In genomic region chr6:26044140-26045045, GRCh38 we compare ENCODE assay signal across 8 cellular contexts. TPM values are rescaled to one million over a fixed set of nuclear protein-coding genes. Genes with fewer than 3 reads are reported as not detected.
DNase-seq lines count a peak whose midpoint lies in the region; ATAC-seq, FAIRE-seq and TF ChIP-seq lines count a peak whose summit lies in the region.

No MANE protein-coding gene starts in this region.

- H3K4me1 Mint-ChIP-seq in activated CD8-positive, alpha-beta T cell treated with anti-CD3 and anti-CD28 coated beads, Interleukin-2, amount 10 ng/mL, durations not matched to agents 7 days and 5 days (ENCODE audit: low read depth) = peaks cover 41% of the 10 kb centered on the region

- CTCF ChIA-PET in A549 (lab: Yijun Ruan, JAX) = interaction anchor here (1.4 to 2.7 kb wide), 2 partner anchors 18 to 52 kb away, joined by 9 to 24 read pairs; a partner anchor contains a TSS
- CTCF ChIA-PET in activated CD8-positive, alpha-beta T cell treated with anti-CD3 and anti-CD28 coated beads, Interleukin-2, amount 10 ng/mL, durations not matched to agents 7 days and 5 days (lab: Charles Lee) = interaction anchor here (1.0 to 4.6 kb wide), 11 partner anchors 10 to 79 kb away, joined by 3 to 57 read pairs (median 8); a partner anchor contains a TSS

- peak overlapping the region; percentile 99 for H3K27ac Mint-ChIP-seq in activated CD8-positive, alpha-beta T cell treated with anti-CD3 and anti-CD28 coated beads, Interleukin-2, amount 10 ng/mL, durations not matched to agents 7 days and 5 days

- intact Hi-C loops in esophagus muscularis mucosa (cut with DNase I) = loop anchor here (10.0 kb wide), 1 partner anchor 140 kb away; a partner anchor contains a TSS

- H3K4me2 ChIP-seq in A549 (peak overlapping the region; percentile 75), osteoblast (ENCODE audit: insufficient read depth, low read length) (peak overlapping the region; percentile 96)

- no peaks in the 10 kb centered on the region for H3K9me3 ChIP-seq in A549
- H3K9me3 ChIP-seq in esophagus muscularis mucosa = no peaks in the 10 kb centered on the region
- no peaks in the 10 kb centered on the region for H3K9me3 ChIP-seq in osteoblast (ENCODE audit: low read depth, low read length)

- DNase-seq in A549 (ENCODE audit: low read depth in 1 of 2, low spot score in 1 of 2) = peak in 1 of 2 experiments; percentile 57
- peak; percentile 67 for DNase-seq in activated CD8-positive, alpha-beta T cell treated with anti-CD3 and anti-CD28 coated beads, Interleukin-2, amount 10 ng/mL, durations not matched to agents 7 days and 5 days
- no peak for DNase-seq in esophagus muscularis mucosa (ENCODE audit: extremely low spot score)
- no peak for DNase-seq in osteoblast (ENCODE audit: insufficient read length, low spot score, missing footprints)
- DNase-seq in SW480 (ENCODE audit: low spot score) = no peak
- no peak for DNase-seq in NCI-H1436 (lab: John Stamatoyannopoulos, UW)

- ATAC-seq in A549 = peak; percentile 30 to 58; a peak in 5 of 6 replicates
- ATAC-seq in HG03442 (IDR thresholded peaks at IDR 0.05; ENCODE audit: unreplicated experiment) = peak; percentile 25
- peak; percentile 11 for ATAC-seq in activated CD8-positive, alpha-beta T cell treated with anti-CD3 and anti-CD28 coated beads, Interleukin-2, amount 10 ng/mL, durations not matched to agents 7 days and 5 days

- TF ChIP-seq POLR2A in A549 (IDR thresholded peaks at IDR 0.05; ENCODE audit: low read length) (peak; percentile 7; the same call in 1 of the 2 replicates), GM19099 (IDR thresholded peaks at IDR 0.05; ENCODE audit: extremely low read depth, insufficient read length, low read depth) (peak; percentile 71), esophagus muscularis mucosa (IDR thresholded peaks at IDR 0.05; ENCODE audit: low read depth) (no peak)

- H3K9me3 Mint-ChIP-seq in activated CD8-positive, alpha-beta T cell treated with anti-CD3 and anti-CD28 coated beads, Interleukin-2, amount 10 ng/mL, durations not matched to agents 7 days and 5 days (ENCODE audit: insufficient read depth) = no peaks in the 10 kb centered on the region

- no peaks in the 10 kb centered on the region for H3K27me3 Mint-ChIP-seq in activated CD8-positive, alpha-beta T cell treated with anti-CD3 and anti-CD28 coated beads, Interleukin-2, amount 10 ng/mL, durations not matched to agents 7 days and 5 days (ENCODE audit: low read depth)

- H3K4me1 ChIP-seq in A549 (0 out of 3 replicates have a peak, but pooled peaks cover 11% of the 10 kb centered on the region), esophagus muscularis mucosa (peaks cover 11 to 26% (median 20%) of the 10 kb centered on the region in 4 donors), osteoblast (ENCODE audit: insufficient read depth, low read length) (peaks cover 23% of the 10 kb centered on the region)

- 59% methylated on average over 37 of the region's 39 CpGs for WGBS in A549 (ENCODE audit: missing lambda C conversion rate)
- 2% methylated on average over 30 of the region's 39 CpGs for WGBS in esophagus muscularis mucosa

- H3K36me3 ChIP-seq in esophagus muscularis mucosa = no peaks in the 10 kb centered on the region
- no peaks in the 10 kb centered on the region for H3K36me3 ChIP-seq in osteoblast (ENCODE audit: insufficient read depth, low read length)

- no peak for TF ChIP-seq RAD21 in A549 (conservative IDR thresholded peaks at IDR 0.05 in 1 of 2, IDR thresholded peaks at IDR 0.05 in 1 of 2)

- no peaks in the 10 kb centered on the region for H4K20me1 ChIP-seq in osteoblast (ENCODE audit: insufficient read depth, low read length)

- TF ChIP-seq EP300 in A549 (IDR thresholded peaks at IDR 0.05) (no peak), esophagus muscularis mucosa (IDR thresholded peaks at IDR 0.05) (peak; percentile 48)

- POLR2A ChIA-PET in A549 (lab: Yijun Ruan, JAX) = interaction anchor here (0.7 to 9.2 kb wide), 19 partner anchors 10 to 1849 kb away, joined by 3 to 238 read pairs (median 5); partner anchors contain the start of gene HFE
- POLR2A ChIA-PET in activated CD8-positive, alpha-beta T cell treated with anti-CD3 and anti-CD28 coated beads, Interleukin-2, amount 10 ng/mL, durations not matched to agents 7 days and 5 days (lab: Charles Lee) = interaction anchor here (0.7 to 9.6 kb wide), 62 partner anchors 13 to 1849 kb away, joined by 3 to 1951 read pairs (median 9); partner anchors contain the start of gene HFE

- FAIRE-seq in A549 (lab: Jason Lieb, UNC) = no peak

- peaks cover 16% of the 10 kb centered on the region for H3K36me3 Mint-ChIP-seq in activated CD8-positive, alpha-beta T cell treated with anti-CD3 and anti-CD28 coated beads, Interleukin-2, amount 10 ng/mL, durations not matched to agents 7 days and 5 days (ENCODE audit: low read depth)

- H3K4me3 ChIP-seq in A549 (peak overlapping the region; percentile 34), esophagus muscularis mucosa (peak overlapping the region; percentile 53 to 64 (median 58)), osteoblast (ENCODE audit: insufficient read depth, low read length) (peak overlapping the region; percentile 71)

- TF ChIP-seq CTCF in A549 (IDR thresholded peaks at IDR 0.05) (no peak), esophagus muscularis mucosa (IDR thresholded peaks at IDR 0.05) (no peak), osteoblast (IDR thresholded peaks at IDR 0.05; ENCODE audit: extremely low read depth, low read depth, low read length) (no peak)

- peak overlapping the region; percentile 88 for H3K4me3 Mint-ChIP-seq in activated CD8-positive, alpha-beta T cell treated with anti-CD3 and anti-CD28 coated beads, Interleukin-2, amount 10 ng/mL, durations not matched to agents 7 days and 5 days

- H2AFZ ChIP-seq in osteoblast (ENCODE audit: low read length) = peak overlapping the region; percentile 79

- H3K27ac ChIP-seq in A549 (peak overlapping the region; percentile 81 to 89), esophagus muscularis mucosa (replicated peaks in 1 of 4) (peak overlapping the region; percentile 88 to 97 (median 94)), osteoblast (ENCODE audit: low read depth, low read length) (peak overlapping the region; percentile 89)

- H3K27me3 ChIP-seq in esophagus muscularis mucosa = no peaks in the 10 kb centered on the region
- no peaks in the 10 kb centered on the region for H3K27me3 ChIP-seq in osteoblast (ENCODE audit: insufficient read depth, low read length)

- no peaks in the 10 kb centered on the region for H3K79me2 ChIP-seq in osteoblast (ENCODE audit: insufficient read depth, low read length)

TF ChIP-seq in A549, 52 proteins besides CTCF, POLR2A, EP300 and RAD21:
- no peak for TF ChIP-seq GATA3 (IDR thresholded peaks at IDR 0.05; ENCODE audit: borderline replicate concordance)
- TF ChIP-seq MAZ (IDR thresholded peaks at IDR 0.05; ENCODE audit: borderline replicate concordance, low read depth, low read length) = no peak
- TF ChIP-seq SMC3 (IDR thresholded peaks at IDR 0.05) = no peak
- TF ChIP-seq MYC (IDR thresholded peaks at IDR 0.05; ENCODE audit: borderline replicate concordance, low read length) = no peak

RNA-seq across cellular contexts. Expression of gene HFE, which starts 42.8 kb away (rescaled TPM):
- polyA plus RNA-seq in A549 (2011; rRNA removed) = 31.7 and 35.9 TPM in 2 replicates
- polyA plus RNA-seq in A549 (2012; cell fraction: cytosol; rRNA removed) = 14.3 and 14.8 TPM in 2 replicates
- 16.5 and 16.8 TPM in 2 replicates for polyA plus RNA-seq in A549 (2012; cell fraction: nucleus; rRNA removed)
- polyA plus RNA-seq in A549 (2017; fragmentation: RNase III; extraction: RNeasy Plus Mini Kit Qiagen cat#74134 plus additional on column Dnase treatment) = 15.5 to 19.9 TPM (median 18.1 TPM) in 3 replicates
- 25.1 and 35.6 TPM in 2 replicates for polyA minus RNA-seq in A549 (2011; rRNA and poly(A)+ RNA removed)
- total RNA-seq in activated CD8-positive, alpha-beta T cell treated with anti-CD3 and anti-CD28 coated beads, Interleukin-2, amount 10 ng/mL, durations not matched to agents 7 days and 5 days = 1 to 10 TPM; 4.3 TPM
- 1 to 10 TPM; 3.0 to 9.9 (median 6.5) TPM for total RNA-seq in esophagus muscularis mucosa
- total RNA-seq in osteoblast = 14.1 and 15.9 TPM in 2 replicates
